Comparison of ENCODE assay signal across 21 cellular contexts in the genomic region with DNA sequence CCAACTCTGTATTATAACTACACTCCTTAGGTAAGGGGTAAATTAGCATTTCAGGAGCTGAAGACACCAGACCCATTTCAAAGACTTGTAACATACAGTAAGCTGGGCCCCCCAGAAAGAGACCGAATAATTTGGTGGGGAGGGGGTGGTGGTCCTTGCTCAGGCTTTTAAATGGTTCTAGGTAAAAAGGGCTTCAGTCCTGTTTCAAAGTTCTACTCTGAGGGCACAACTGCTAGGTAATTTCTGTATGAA.
"Had no signal": no experiment of that assay in that cellular context is flagged by ENCODE, and none has a peak within 500 bp of the region (broad histone marks: within the 10 kb centered on the region; RNA-seq: fewer than 3 reads in every experiment).

No MANE protein-coding gene starts in this region.

- H3K27me3 ChIP-seq: body of pancreas, dorsolateral prefrontal cortex, spleen, tibial nerve, uterus had no signal

- H3K9me3 Mint-ChIP-seq: activated B cell treated with CpG ODN at 0.5 μM for 24 hours; activated CD8-positive, alpha-beta T cell treated with anti-CD3 and anti-CD28 coated beads for 36 hours; activated naive CD8-positive, alpha-beta T cell treated with anti-CD3 and anti-CD28 coated beads for 36 hours; endodermal cell; mesothelial cell of epicardium; T-helper 2 cell treated with Interferon-gamma antibody and Interleukin-4, amounts not matched to agents 5 μg/mL and 100 μg/mL, for 36 hours had no signal

- H3K27me3 Mint-ChIP-seq: activated B cell treated with CpG ODN at 0.5 μM for 24 hours; activated CD8-positive, alpha-beta T cell treated with anti-CD3 and anti-CD28 coated beads for 36 hours; activated naive CD8-positive, alpha-beta T cell treated with anti-CD3 and anti-CD28 coated beads for 36 hours had no signal

- DNase-seq: activated B cell treated with CpG ODN at 0.5 μM for 24 hours; activated CD4-positive, alpha-beta T cell treated with anti-CD3 and anti-CD28 coated beads for 48 hours; activated CD8-positive, alpha-beta T cell treated with anti-CD3 and anti-CD28 coated beads for 36 hours; activated gamma-delta T cell; activated naive CD8-positive, alpha-beta T cell treated with anti-CD3 and anti-CD28 coated beads for 36 hours; activated T-cell treated with anti-CD3 and anti-CD28 coated beads, Interleukin-2, amount 50 U/mL, for 48 hours; body of pancreas; dorsolateral prefrontal cortex; endodermal cell; foreskin melanocyte; occipital lobe; retina; spleen; stimulated activated CD4-positive, alpha-beta T cell treated with anti-CD3 and anti-CD28 coated beads, Interleukin-4, amount 100 ng/mL, for 4 hours; stimulated activated naive CD8-positive, alpha-beta T cell treated with anti-CD3 and anti-CD28 coated beads, Interleukin-15, Interleukin-2, amounts not matched to agents 100 U/mL and 50 U/mL, for 24 hours; uterus had no signal

- H3K4me1 ChIP-seq: body of pancreas, uterus had no signal

- H3K27ac Mint-ChIP-seq: activated naive CD8-positive, alpha-beta T cell treated with anti-CD3 and anti-CD28 coated beads for 36 hours; endodermal cell; T-helper 2 cell treated with Interferon-gamma antibody and Interleukin-4, amounts not matched to agents 5 μg/mL and 100 μg/mL, for 36 hours had no signal

- H3K4me3 ChIP-seq: body of pancreas, dorsolateral prefrontal cortex, lung, spleen, tibial nerve, uterus had no signal

- H3K36me3 Mint-ChIP-seq: activated naive CD8-positive, alpha-beta T cell treated with anti-CD3 and anti-CD28 coated beads for 36 hours had no signal

- H3K4me1 Mint-ChIP-seq: endodermal cell had no signal

- H3K9me3 ChIP-seq: body of pancreas, spleen, tibial nerve, uterus had no signal

- H3K4me3 Mint-ChIP-seq: activated B cell treated with CpG ODN at 0.5 μM for 24 hours; activated CD8-positive, alpha-beta T cell treated with anti-CD3 and anti-CD28 coated beads for 36 hours; activated naive CD8-positive, alpha-beta T cell treated with anti-CD3 and anti-CD28 coated beads for 36 hours; endodermal cell; mesothelial cell of epicardium; T-helper 2 cell treated with Interferon-gamma antibody and Interleukin-4, amounts not matched to agents 5 μg/mL and 100 μg/mL, for 36 hours had no signal

- H3K36me3 ChIP-seq: spleen, tibial nerve, uterus had no signal

- ATAC-seq: activated CD8-positive, alpha-beta T cell treated with anti-CD3 and anti-CD28 coated beads for 36 hours; body of pancreas; left lobe of liver; stimulated activated naive CD8-positive, alpha-beta T cell treated with anti-CD3 and anti-CD28 coated beads, Interleukin-15, Interleukin-2, amounts not matched to agents 100 U/mL and 50 U/mL, for 24 hours had no signal
